Comparison of ENCODE assay signal across 26 cellular contexts in the genomic region with DNA sequence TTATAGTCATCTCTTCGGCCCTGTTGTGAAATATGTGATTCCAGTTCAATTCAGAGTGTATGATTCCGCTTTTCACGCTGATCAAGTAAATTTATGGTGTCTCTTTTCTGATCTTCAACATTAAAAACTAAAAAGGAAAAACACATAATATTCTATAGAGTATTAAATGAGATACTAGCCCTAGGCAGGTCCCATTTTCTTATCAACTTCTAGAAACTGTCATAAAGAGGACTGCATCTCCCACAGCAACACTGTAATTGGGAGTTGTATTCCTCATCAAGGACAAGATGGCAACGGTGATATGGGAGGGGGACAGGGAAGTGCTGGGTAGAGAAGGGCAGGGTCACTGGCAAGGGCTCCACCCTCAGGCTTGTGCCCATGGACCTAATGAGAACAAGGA.
"Had no signal": no experiment of that assay in that cellular context is flagged by ENCODE, and none has a peak within 500 bp of the region (broad histone marks: within the 10 kb centered on the region; RNA-seq: fewer than 3 reads in every experiment).

No MANE protein-coding gene starts in this region.

- H3K27ac Mint-ChIP-seq: mesothelial cell of epicardium had no signal

- H3K9me3 ChIP-seq: esophagus squamous epithelium, gastrocnemius medialis, left lung, lower lobe of right lung, mucosa of descending colon had no signal

- H3K27ac ChIP-seq: coronary artery, epithelial cell of prostate, esophagus squamous epithelium, gastrocnemius medialis, heart right ventricle, left lung, lower lobe of right lung had no signal

- H3K4me1 ChIP-seq: esophagus squamous epithelium, gastrocnemius medialis, left lung, lower lobe of right lung had no signal

- H3K4me3 ChIP-seq: coronary artery, dorsolateral prefrontal cortex, esophagus squamous epithelium, gastrocnemius medialis, heart right ventricle, left lung, lower lobe of right lung, mucosa of descending colon had no signal

- DNase-seq: dermis blood vessel endothelial cell; dorsolateral prefrontal cortex; effector CD4-positive, alpha-beta T cell; effector memory CD4-positive, alpha-beta T cell; erythroblast; esophagus squamous epithelium; foreskin fibroblast; foreskin melanocyte; gastrocnemius medialis; glutamatergic neuron; head of caudate nucleus; heart right ventricle; hypothalamus; immature natural killer cell; islet precursor cell; kidney; kidney glomerular epithelial cell; left lung; left ventricle myocardium superior; lower lobe of right lung; mesenchymal stem cell; mucosa of descending colon had no signal

- H3K27me3 ChIP-seq: dorsolateral prefrontal cortex, esophagus squamous epithelium, gastrocnemius medialis, heart right ventricle, left lung had no signal

- H3K9me3 Mint-ChIP-seq: immature natural killer cell had no signal

- H3K4me3 Mint-ChIP-seq: immature natural killer cell, mesothelial cell of epicardium had no signal

- ATAC-seq: esophagus mucosa, gastrocnemius medialis, heart right ventricle, left lung, left ventricle myocardium superior, lower lobe of right lung, mucosa of descending colon had no signal
